14 cellular contexts compared by ENCODE assay signal in genomic region chr10:133349577-133350011, GRCh38. TPM values are rescaled to one million over a fixed set of nuclear protein-coding genes. Genes with fewer than 3 reads are reported as not detected.
DNase-seq lines count a peak whose midpoint lies in the region; ATAC-seq and TF ChIP-seq lines count a peak whose summit lies in the region.
"Had no signal": no experiment of that assay in that cellular context is flagged by ENCODE, and none has a peak within 500 bp of the region (broad histone marks: within the 10 kb centered on the region; RNA-seq: fewer than 3 reads in every experiment).

No MANE protein-coding gene starts in this region.

- no peak overlapping the region for H2BK12ac ChIP-seq in mesenchymal stem cell (ENCODE audit: low read length in 2 of 2)

- H4K91ac ChIP-seq in mesenchymal stem cell (ENCODE audit: low read length), result peak overlapping the region; percentile 34

- H2BK120ac ChIP-seq in mesenchymal stem cell (ENCODE audit: low read depth, low read length), result no peak overlapping the region

- H3K36me3 ChIP-seq in heart right ventricle, result no peaks in the 10 kb centered on the region
- H3K36me3 ChIP-seq in mesenchymal stem cell (ENCODE audit: control insufficient read depth in 1 of 2, insufficient read depth in 2 of 2, low read depth in 1 of 2, low read length in 2 of 2), result peaks cover 0 to 7% of the 10 kb centered on the region in 2 experiments

- peaks cover 0 to 53% (median 38%) of the 10 kb centered on the region in 7 donors for H3K27me3 ChIP-seq in heart right ventricle
- peaks cover 8 to 70% of the 10 kb centered on the region in 2 experiments for H3K27me3 ChIP-seq in mesenchymal stem cell (ENCODE audit: control insufficient read depth in 1 of 2, insufficient read depth in 1 of 2, low read length in 2 of 2)

- H3K9ac ChIP-seq in mesenchymal stem cell (ENCODE audit: low read length), result no peak overlapping the region
- H3K9ac ChIP-seq: KMS-11 had no signal

- DNase-seq in Right ventricle myocardium inferior (ENCODE audit: missing footprints), result peak; percentile 33
- no peak for DNase-seq in heart right ventricle
- DNase-seq in mesenchymal stem cell, result no peak
- DNase-seq: C1 segment of cervical spinal cord, DMS153, NCI-H1092, NCI-H345, NCI-H526 treated with DMSO at 0.1 percent for 48 hours had no signal

- ATAC-seq in Right ventricle myocardium inferior (no peak), heart right ventricle (no peak)
- no peak for ATAC-seq in stimulated activated memory B cell treated with anti-CD40 and anti-IgM and Interleukin-4, amounts not matched to agents 10 μg/mL and 1 μg/mL and 100 μg/mL, for 72 hours

- no peaks in the 10 kb centered on the region for H3K36me3 Mint-ChIP-seq in stimulated activated memory B cell treated with anti-CD40 and anti-IgM and Interleukin-4, amounts not matched to agents 10 μg/mL and 1 μg/mL and 100 μg/mL, for 72 hours

- no peak overlapping the region for H3K27ac Mint-ChIP-seq in stimulated activated memory B cell treated with anti-CD40 and anti-IgM and Interleukin-4, amounts not matched to agents 10 μg/mL and 1 μg/mL and 100 μg/mL, for 72 hours

- no peak overlapping the region for H2BK15ac ChIP-seq in mesenchymal stem cell (ENCODE audit: low read depth, poor library complexity, severe bottlenecking)

- H2BK5ac ChIP-seq in mesenchymal stem cell (ENCODE audit: low read depth, low read length, poor library complexity, severe bottlenecking), result no peak overlapping the region

- H3K23ac ChIP-seq in mesenchymal stem cell (ENCODE audit: low read length in 2 of 2), result no peak overlapping the region

- H3K4me1 ChIP-seq in heart right ventricle (peaks cover 0 to 4% (median 0%) of the 10 kb centered on the region in 9 donors), mesenchymal stem cell (ENCODE audit: control insufficient read depth, insufficient read depth, low read depth, low read length) (peaks cover 13% of the 10 kb centered on the region)

- no peak overlapping the region for H3K18ac ChIP-seq in mesenchymal stem cell (ENCODE audit: low read depth in 1 of 2, low read length in 2 of 2)

- no peak overlapping the region for H3K4ac ChIP-seq in mesenchymal stem cell (ENCODE audit: low read depth in 1 of 2, low read length in 2 of 2)

- 74 to 81% methylated on average over 9 of the region's 9 CpGs for WGBS in heart right ventricle, 2 donors
- WGBS in mesenchymal stem cell, result 90% methylated on average over 7 of the region's 9 CpGs

- intact Hi-C loops in Right ventricle myocardium inferior (cut with DNase I) (no loop called here), heart right ventricle (cut with DNase I) (no loop called here)

- H3K4me1 Mint-ChIP-seq in stimulated activated memory B cell treated with anti-CD40 and anti-IgM and Interleukin-4, amounts not matched to agents 10 μg/mL and 1 μg/mL and 100 μg/mL, for 72 hours, result peaks cover 7% of the 10 kb centered on the region

- H3K4me3 ChIP-seq in heart right ventricle (no peak overlapping the region), mesenchymal stem cell (ENCODE audit: insufficient read depth in 1 of 2, low read depth in 1 of 2, low read length in 2 of 2) (no peak overlapping the region)
- H3K4me3 ChIP-seq: SK-N-MC had no signal

- H3K27me3 Mint-ChIP-seq in stimulated activated memory B cell treated with anti-CD40 and anti-IgM and Interleukin-4, amounts not matched to agents 10 μg/mL and 1 μg/mL and 100 μg/mL, for 72 hours, result peaks cover 36% of the 10 kb centered on the region

- no peak overlapping the region for H4K8ac ChIP-seq in mesenchymal stem cell (ENCODE audit: low read length)

- H3K27ac ChIP-seq in heart right ventricle (no peak overlapping the region), mesenchymal stem cell (ENCODE audit: low read length, poor library complexity, severe bottlenecking) (no peak overlapping the region)
- H3K27ac ChIP-seq: HL-60, KMS-11, SK-N-MC had no signal

- peak overlapping the region in 1 of 2 experiments; percentile 71 for H3K14ac ChIP-seq in mesenchymal stem cell (ENCODE audit: low read length in 2 of 2)

- H2AK5ac ChIP-seq in mesenchymal stem cell (ENCODE audit: low read length, severe bottlenecking), result no peak overlapping the region

- H2AFZ ChIP-seq in mesenchymal stem cell (ENCODE audit: low read depth, low read length), result no peak overlapping the region

- TF ChIP-seq CTCF in heart right ventricle (IDR thresholded peaks at IDR 0.05), result no peak

- H3K9me3 ChIP-seq in heart right ventricle (no peaks in the 10 kb centered on the region), mesenchymal stem cell (ENCODE audit: control insufficient read depth, low read length) (no peaks in the 10 kb centered on the region)

- H3K9me3 Mint-ChIP-seq in stimulated activated memory B cell treated with anti-CD40 and anti-IgM and Interleukin-4, amounts not matched to agents 10 μg/mL and 1 μg/mL and 100 μg/mL, for 72 hours, result no peaks in the 10 kb centered on the region

- no peak overlapping the region for H3K4me2 ChIP-seq in mesenchymal stem cell (ENCODE audit: low read length, poor library complexity, severe bottlenecking)
- H3K4me2 ChIP-seq: KMS-11 had no signal

- no peak overlapping the region for H3K4me3 Mint-ChIP-seq in stimulated activated memory B cell treated with anti-CD40 and anti-IgM and Interleukin-4, amounts not matched to agents 10 μg/mL and 1 μg/mL and 100 μg/mL, for 72 hours

- H3K79me1 ChIP-seq in mesenchymal stem cell (replicated peaks; ENCODE audit: low read length, poor library complexity, severe bottlenecking), result no peaks in the 10 kb centered on the region

RNA-seq across cellular contexts. Expression of gene PRAP1, which starts 2.4 kb away (rescaled TPM):
- total RNA-seq in Right ventricle myocardium inferior (not detected), heart right ventricle (not detected)
- not detected for polyA plus RNA-seq in heart right ventricle
- not detected for polyA plus RNA-seq in mesenchymal stem cell (2013, experiment 1 of 2)
- not detected for polyA plus RNA-seq in mesenchymal stem cell (2013, experiment 2 of 2)
- total RNA-seq: A172, MCF 10A had no signal

RNA-seq across cellular contexts. Expression of gene FUOM, which starts 8.2 kb away (rescaled TPM):
- total RNA-seq in Right ventricle myocardium inferior (7.9 TPM), heart right ventricle (10 to 100 TPM in 2 of 10 donors, 1 to 10 TPM in 8; 2.0 to 13.5 (median 5.1) TPM)
- 10 to 100 TPM; 16.5 to 17.0 TPM for polyA plus RNA-seq in heart right ventricle
- 38.2 TPM for polyA plus RNA-seq in mesenchymal stem cell (2013, experiment 1 of 2)
- 37.0 TPM for polyA plus RNA-seq in mesenchymal stem cell (2013, experiment 2 of 2)

RNA-seq across cellular contexts. Expression of gene CALY, which starts 12.9 kb away (rescaled TPM):
- not detected for total RNA-seq in Right ventricle myocardium inferior
- under 1 TPM in 1 of 10 donors, not detected in 9; 0.77 TPM for total RNA-seq in heart right ventricle
- polyA plus RNA-seq in heart right ventricle, result under 1 TPM in 1 of 2 donors, not detected in 1; 0.09 TPM
- 0.54 TPM for polyA plus RNA-seq in mesenchymal stem cell (2013, experiment 1 of 2)
- 0.47 TPM for polyA plus RNA-seq in mesenchymal stem cell (2013, experiment 2 of 2)
- total RNA-seq: A172, MCF 10A had no signal

RNA-seq across cellular contexts. Expression of gene ECHS1, which starts 23.6 kb away (rescaled TPM):
- total RNA-seq in Right ventricle myocardium inferior (224 TPM), heart right ventricle (100 to 1,000 TPM; 180 to 275 (median 225) TPM)
- 100 to 1,000 TPM; 117 to 124 TPM for polyA plus RNA-seq in heart right ventricle
- 78.5 TPM for polyA plus RNA-seq in mesenchymal stem cell (2013, experiment 1 of 2)
- 77.3 TPM for polyA plus RNA-seq in mesenchymal stem cell (2013, experiment 2 of 2)

RNA-seq across cellular contexts. Expression of gene PAOX, which starts 29.5 kb away (rescaled TPM):
- total RNA-seq in Right ventricle myocardium inferior, result 3.5 TPM
- total RNA-seq in heart right ventricle, result 1 to 10 TPM; 1.5 to 4.4 (median 2.5) TPM
- polyA plus RNA-seq in heart right ventricle, result 1 to 10 TPM; 3.8 to 4.1 TPM
- 4.3 TPM for polyA plus RNA-seq in mesenchymal stem cell (2013, experiment 1 of 2)
- polyA plus RNA-seq in mesenchymal stem cell (2013, experiment 2 of 2), result 4.0 TPM
